1 cellular context compared by ENCODE assay signal in genomic region chr9:82457959-82458358, GRCh38.
TF ChIP-seq lines count a peak whose summit lies in the region.

No MANE protein-coding gene starts in this region.

TF ChIP-seq in GM23338, 12 proteins besides CTCF, POLR2A, EP300 and RAD21 (continued from another document):
- TF ChIP-seq ZNF331 (CRISPR knock-in tag; IDR thresholded peaks at IDR 0.05; ENCODE audit: low read depth) (no peak), ZNF462 (CRISPR knock-in tag; IDR thresholded peaks at IDR 0.05) (no peak)
